8 cellular contexts compared by ENCODE assay signal in the genomic region with DNA sequence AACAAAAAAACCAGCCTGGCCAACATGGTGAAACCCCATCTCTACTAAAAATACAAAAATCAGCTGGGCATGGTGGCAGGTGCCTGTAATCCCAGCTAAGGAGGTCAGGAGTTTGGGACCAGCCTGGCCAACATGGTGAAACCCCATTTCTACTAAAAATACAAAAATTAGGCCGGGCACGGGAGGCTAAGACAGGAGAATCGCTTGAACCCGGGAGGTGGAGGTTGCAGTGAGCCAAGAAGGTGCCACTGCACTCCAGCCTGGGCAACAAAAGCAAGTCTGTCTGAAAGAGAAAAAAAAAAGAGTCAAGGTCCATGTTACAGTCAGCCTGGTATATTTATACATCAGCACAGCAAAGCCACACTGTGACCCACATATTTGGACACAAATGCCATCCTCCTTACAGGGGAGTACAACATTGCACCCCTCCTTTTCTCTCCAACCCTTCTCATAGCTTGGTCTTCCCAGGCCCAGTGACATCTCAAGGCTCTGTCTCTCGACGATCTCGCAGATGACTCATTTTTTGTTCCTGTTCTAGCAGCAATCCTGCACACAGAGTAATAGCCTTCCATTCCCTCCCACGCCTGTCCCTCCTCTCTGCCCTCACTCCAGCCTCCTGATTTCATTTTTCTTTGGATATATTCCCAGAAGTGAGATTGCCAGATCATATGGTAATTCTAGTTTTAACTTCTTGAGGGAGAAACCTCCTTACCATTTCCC. TPM values are rescaled to one million over a fixed set of nuclear protein-coding genes. Genes with fewer than 3 reads are reported as not detected.
DNase-seq lines count a peak whose midpoint lies in the region; ATAC-seq and TF ChIP-seq lines count a peak whose summit lies in the region.

No MANE protein-coding gene starts in this region.

- no peaks in the 10 kb centered on the region for H3K9me3 Mint-ChIP-seq in endothelial cell (ENCODE audit: unreplicated experiment)

- H3K27me3 ChIP-seq in adipocyte (replicated peaks; ENCODE audit: control insufficient read depth, insufficient read depth, low read length) = peaks cover 4% of the 10 kb centered on the region
- no peaks in the 10 kb centered on the region for H3K27me3 ChIP-seq in heart right ventricle
- peaks cover 4% of the 10 kb centered on the region for H3K27me3 ChIP-seq in smooth muscle cell (ENCODE audit: low read depth)

- H3K9me3 ChIP-seq in adipocyte (ENCODE audit: control insufficient read depth, low read length) = no peaks in the 10 kb centered on the region
- H3K9me3 ChIP-seq in heart right ventricle = peaks cover 0 to 7% (median 0%) of the 10 kb centered on the region in 11 donors
- H3K9me3 ChIP-seq in smooth muscle cell (replicated peaks; ENCODE audit: low read depth) = no peaks in the 10 kb centered on the region

- H3K27me3 Mint-ChIP-seq in endothelial cell (ENCODE audit: unreplicated experiment) = peaks cover 12% of the 10 kb centered on the region

- H3K4me3 ChIP-seq in adipocyte (ENCODE audit: low read length) = no peak overlapping the region
- no peak overlapping the region for H3K4me3 ChIP-seq in heart right ventricle
- H3K4me3 ChIP-seq in smooth muscle cell = no peak overlapping the region

- H3K4me1 ChIP-seq in adipocyte (ENCODE audit: control insufficient read depth, insufficient read depth, low read length) (peaks cover 26% of the 10 kb centered on the region), heart right ventricle (peaks cover 0 to 30% (median 10%) of the 10 kb centered on the region in 9 donors), smooth muscle cell (ENCODE audit: low read depth) (no peaks in the 10 kb centered on the region)

- peaks cover 2% of the 10 kb centered on the region for H3F3A ChIP-seq in smooth muscle cell (ENCODE audit: low read depth)

- peak; percentile 92 for DNase-seq in HCEC 1CT
- DNase-seq in adipocyte (ENCODE audit: low read depth) = peak; percentile 96
- DNase-seq in heart right ventricle = peak in 1 of 2 donors; percentile 48
- peak; percentile 1 for DNase-seq in smooth muscle cell (lab: John Stamatoyannopoulos, UW; ENCODE audit: unreplicated experiment)
- DNase-seq in endothelial cell (ENCODE audit: low spot score) = no peak
- DNase-seq in putamen (ENCODE audit: low spot score) = no peak
- DNase-seq in NCI-H1105 (lab: John Stamatoyannopoulos, UW) = no peak

- no peaks in the 10 kb centered on the region for H3K36me3 ChIP-seq in adipocyte (ENCODE audit: control insufficient read depth, insufficient read depth, low read length, severe bottlenecking)
- no peaks in the 10 kb centered on the region for H3K36me3 ChIP-seq in heart right ventricle
- H3K36me3 ChIP-seq in smooth muscle cell (ENCODE audit: low read depth) = no peaks in the 10 kb centered on the region

- no peaks in the 10 kb centered on the region for H3K36me3 Mint-ChIP-seq in endothelial cell (ENCODE audit: low read depth, unreplicated experiment)

- intact Hi-C loops in heart right ventricle (cut with DNase I) = loop anchor here in 1 of 10 donors (5.0 kb wide), 1 partner anchor 38 kb away; no protein-coding TSS in a partner anchor

- H3K4me1 Mint-ChIP-seq in endothelial cell (ENCODE audit: unreplicated experiment) = peaks cover 10% of the 10 kb centered on the region

- no peak overlapping the region for H3K27ac Mint-ChIP-seq in endothelial cell (ENCODE audit: unreplicated experiment)

- H3K27ac ChIP-seq in heart right ventricle (peak overlapping the region in 8 of 10 donors; percentile 39 to 65 (median 50)), smooth muscle cell (ENCODE audit: low read depth) (peak overlapping the region; percentile 23)

- H3K4me3 Mint-ChIP-seq in endothelial cell (ENCODE audit: unreplicated experiment) = no peak overlapping the region

- no peaks in the 10 kb centered on the region for H4K20me1 ChIP-seq in smooth muscle cell (ENCODE audit: low read depth)

- H3K4me2 ChIP-seq in smooth muscle cell = peak overlapping the region; percentile 60

- H3K9ac ChIP-seq in adipocyte (ENCODE audit: low read length) = no peak overlapping the region
- H3K9ac ChIP-seq in smooth muscle cell (ENCODE audit: low read depth) = no peak overlapping the region

- TF ChIP-seq CTCF in heart right ventricle (IDR thresholded peaks at IDR 0.05) (no peak), smooth muscle cell (IDR thresholded peaks at IDR 0.05; ENCODE audit: borderline replicate concordance, insufficient read depth, poor library complexity, severe bottlenecking) (no peak), endothelial cell (IDR thresholded peaks at IDR 0.05; ENCODE audit: unreplicated experiment) (no peak)

- WGBS in heart right ventricle, 2 donors = 44 to 61% methylated on average over 8 of the region's 8 CpGs
- WGBS in smooth muscle cell (ENCODE audit: low lambda C conversion rate) = 48% methylated on average over 8 of the region's 8 CpGs

- ATAC-seq in heart right ventricle (peak; percentile 63 to 94 (median 82)), GM18519 (IDR thresholded peaks at IDR 0.05; ENCODE audit: low FRiP score, unreplicated experiment) (no peak)

- no peaks in the 10 kb centered on the region for H3K79me2 ChIP-seq in smooth muscle cell (ENCODE audit: low read depth)

- no peak overlapping the region for H2AFZ ChIP-seq in smooth muscle cell (ENCODE audit: low read depth)

RNA-seq across cellular contexts. Expression of a gene that starts 21.0 kb away (rescaled TPM):
- total RNA-seq in heart right ventricle = 10 to 100 TPM; 34.2 to 52.2 (median 45.0) TPM
- polyA plus RNA-seq in heart right ventricle = 10 to 100 TPM; 34.0 to 42.2 TPM
- 13.0 and 44.3 TPM in 2 replicates for total RNA-seq in smooth muscle cell
- 26.3 and 36.6 TPM in 2 replicates for polyA plus RNA-seq in smooth muscle cell
- 63.3 TPM for total RNA-seq in endothelial cell (ENCODE audit: unreplicated experiment)

RNA-seq across cellular contexts. Expression of a gene that starts 46.9 kb away (rescaled TPM):
- total RNA-seq in heart right ventricle = 10 to 100 TPM; 36.5 to 51.6 (median 48.1) TPM
- polyA plus RNA-seq in heart right ventricle = 10 to 100 TPM; 14.4 to 17.3 TPM
- 6.8 and 7.1 TPM in 2 replicates for total RNA-seq in smooth muscle cell
- 1.5 and 1.6 TPM in 2 replicates for polyA plus RNA-seq in smooth muscle cell
- 12.0 TPM for total RNA-seq in endothelial cell (ENCODE audit: unreplicated experiment)

Comparison
In these comparisons a context has a peak if more than half of its experiments do, and no peak if none do; other contexts are left out.
1. DNase-seq: peak in HCEC 1CT (single experiment), adipocyte (single experiment) and smooth muscle cell (single experiment); none in endothelial cell (single experiment), putamen (single experiment) and NCI-H1105 (single experiment).